In the genomic region with DNA sequence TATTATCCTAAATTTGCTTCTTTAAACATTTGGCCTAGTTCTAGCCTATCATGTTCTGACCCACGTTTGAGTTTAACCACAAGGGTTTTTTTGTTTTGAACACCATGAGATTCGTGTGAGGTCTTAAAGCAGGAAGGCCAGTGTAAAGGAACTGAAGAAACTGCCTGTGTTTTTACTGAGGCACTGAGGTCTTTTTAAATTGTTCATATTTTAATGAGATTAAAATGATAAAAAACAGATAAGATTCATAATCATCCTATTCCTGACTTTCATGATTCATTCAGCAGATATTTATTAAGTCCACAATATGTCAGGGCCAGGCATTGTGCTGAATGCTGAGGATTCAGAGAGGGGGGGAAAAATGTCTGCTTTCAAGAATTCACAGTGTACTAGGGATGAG, we compare ENCODE assay signal across 9 cellular contexts. TPM values are rescaled to one million over a fixed set of nuclear protein-coding genes. Genes with fewer than 3 reads are reported as not detected.
DNase-seq lines count a peak whose midpoint lies in the region; ATAC-seq and TF ChIP-seq lines count a peak whose summit lies in the region.
"Had no signal": no experiment of that assay in that cellular context is flagged by ENCODE, and none has a peak within 500 bp of the region (broad histone marks: within the 10 kb centered on the region; RNA-seq: fewer than 3 reads in every experiment).

No MANE protein-coding gene starts in this region.

- H3K9me3 ChIP-seq in mammary epithelial cell (replicated peaks; ENCODE audit: insufficient read depth, low read length), result no peaks in the 10 kb centered on the region

- H3K79me2 ChIP-seq in mammary epithelial cell (ENCODE audit: insufficient read depth, low read length), result peaks cover 72% of the 10 kb centered on the region

- no peak overlapping the region for H2AFZ ChIP-seq in mammary epithelial cell (ENCODE audit: low read depth, low read length)

- peaks cover 7% of the 10 kb centered on the region for H3K4me1 ChIP-seq in mammary epithelial cell (ENCODE audit: insufficient read depth, low read length)

- WGBS in mammary epithelial cell (ENCODE audit: low coverage, missing lambda C conversion rate), result 4% methylated on average over 2 of the region's 2 CpGs

- in situ Hi-C loops in mammary epithelial cell (cut with MboI; ENCODE audit: low sequenced_read_pairs in 2 of 2), result loop anchor here in 1 of 2 donors (10.0 kb wide), 1 partner anchor 171 kb away; no protein-coding TSS in a partner anchor

- peak overlapping the region; percentile 11 for H3K9ac ChIP-seq in mammary epithelial cell (ENCODE audit: insufficient read depth, low read length)

- CTCF ChIA-PET in mammary epithelial cell (lab: Charles Lee; ENCODE audit: low non-redundant PET), result no interaction called here

- dilution Hi-C loops in mammary epithelial cell (cut with HindIII; ENCODE audit: low sequenced_read_pairs), result no loop called here

- TF ChIP-seq CTCF in mammary epithelial cell (conservative IDR thresholded peaks at IDR 0.05 in 1 of 2, IDR thresholded peaks at IDR 0.05 in 1 of 2; ENCODE audit: extremely low read depth in 1 of 2, insufficient read depth in 1 of 2, low read depth in 1 of 2, low read length in 2 of 2), result no peak

- H3K27ac ChIP-seq in mammary epithelial cell (ENCODE audit: insufficient read depth, low read depth, low read length), result no peak overlapping the region
- H3K27ac ChIP-seq: 22Rv1 had no signal

- H3K36me3 ChIP-seq in mammary epithelial cell (ENCODE audit: insufficient read depth, low read length), result no peaks in the 10 kb centered on the region

- no peaks in the 10 kb centered on the region for H4K20me1 ChIP-seq in mammary epithelial cell (ENCODE audit: insufficient read depth, low read length)

- peak overlapping the region; percentile 3 for H3K4me2 ChIP-seq in mammary epithelial cell (ENCODE audit: insufficient read depth, low read depth, low read length)

- peak; percentile 25 for DNase-seq in DMS 273 (lab: John Stamatoyannopoulos, UW; ENCODE audit: unreplicated experiment)
- DNase-seq in DMS 273 treated with DMSO at 0.1 percent for 48 hours (lab: John Stamatoyannopoulos, UW), result no peak
- DNase-seq in M059J (ENCODE audit: low read depth), result peak; percentile 62
- DNase-seq in mammary epithelial cell, result peak; percentile 32
- DNase-seq in pons (ENCODE audit: low spot score), result peak; percentile 25
- no peak for DNase-seq in stimulated activated CD4-positive, alpha-beta T cell treated with anti-CD3 and anti-CD28 coated beads, Interleukin-15, amount 100 ng/mL, for 24 hours
- DNase-seq in Right ventricle myocardium inferior (ENCODE audit: missing footprints), result no peak

- peak overlapping the region in 1 of 3 experiments; percentile 4 for H3K4me3 ChIP-seq in mammary epithelial cell (replicated peaks in 1 of 3; ENCODE audit: insufficient read depth in 1 of 3, low read depth in 2 of 3, low read length in 3 of 3)

- intact Hi-C loops in mammary epithelial cell (cut with micrococcal nuclease), result no loop called here
- intact Hi-C loops in Right ventricle myocardium inferior (cut with DNase I), result no loop called here

- no peaks in the 10 kb centered on the region for H3K27me3 ChIP-seq in mammary epithelial cell (ENCODE audit: insufficient read depth, low read length)

- ATAC-seq in Right ventricle myocardium inferior, result no peak
- no peak for ATAC-seq in HG03039 (IDR thresholded peaks at IDR 0.05; ENCODE audit: unreplicated experiment)

- BruUV-seq in mammary epithelial cell (replicated peaks; lab: Mats Ljungman, UMichigan), result no TSS peak

RNA-seq across cellular contexts. Expression of a gene that starts 3.2 kb away (rescaled TPM):
- total RNA-seq in M059J (2014; rRNA removed; shearing (Covaris generic)), result 36.1 and 47.9 TPM in 2 replicates
- total RNA-seq in mammary epithelial cell, result 10 to 100 TPM; 34.4 to 37.0 TPM
- 22.2 TPM for polyA plus RNA-seq in mammary epithelial cell
- 16.9 TPM for polyA minus RNA-seq in mammary epithelial cell
- total RNA-seq in Right ventricle myocardium inferior, result 34.8 TPM

Comparison
In these comparisons a context has a peak if more than half of its experiments do, and no peak if none do; other contexts are left out.
1. DNase-seq: peak in DMS 273 (single experiment), M059J (single experiment), mammary epithelial cell (single experiment) and pons (single experiment); none in DMS 273 treated with DMSO at 0.1 percent for 48 hours (single experiment), stimulated activated CD4-positive, alpha-beta T cell treated with anti-CD3 and anti-CD28 coated beads, Interleukin-15, amount 100 ng/mL, for 24 hours (single experiment) and Right ventricle myocardium inferior (single experiment).